In genomic region chr4:184453402-184454160, GRCh38 we compare ENCODE assay signal across 8 cellular contexts. TPM values are rescaled to one million over a fixed set of nuclear protein-coding genes. Genes with fewer than 3 reads are reported as not detected.
DNase-seq lines count a peak whose midpoint lies in the region; ATAC-seq and TF ChIP-seq lines count a peak whose summit lies in the region.

No MANE protein-coding gene starts in this region.

- ATAC-seq in GM19351 (IDR thresholded peaks at IDR 0.05; ENCODE audit: unreplicated experiment) (peak; percentile 70), HG03280 (IDR thresholded peaks at IDR 0.05; ENCODE audit: unreplicated experiment) (peak; percentile 70), lung (ENCODE audit: insufficient read depth, low FRiP score) (peak; percentile 59)

- H3K36me3 Mint-ChIP-seq in type B pancreatic cell = peaks cover 4% of the 10 kb centered on the region

- H3K27me3 Mint-ChIP-seq in type B pancreatic cell = no peaks in the 10 kb centered on the region

- no peak overlapping the region for H2AFZ ChIP-seq in SU-DHL-6 (ENCODE audit: low read depth, low read length, severe bottlenecking)

- H3K4me1 Mint-ChIP-seq in type B pancreatic cell (ENCODE audit: unreplicated experiment) = peaks cover 30% of the 10 kb centered on the region

- H3K4me2 ChIP-seq in BLaER1 treated with 17β-estradiol and CSF1 and Interleukin-3, amounts not matched to agents 10 nM and 100 nM = peak overlapping the region; percentile 66 to 90 (median 79)
- H3K4me2 ChIP-seq in SU-DHL-6 (ENCODE audit: low read depth, low read length, poor library complexity, severe bottlenecking) = peak overlapping the region; percentile 30

- intact Hi-C loops in posterior vena cava (cut with DNase I) = no loop called here

- no peaks in the 10 kb centered on the region for H3K27me3 ChIP-seq in BLaER1 treated with 17β-estradiol and CSF1 and Interleukin-3, amounts not matched to agents 10 nM and 100 nM
- H3K27me3 ChIP-seq in SU-DHL-6 (ENCODE audit: low read length) = no peaks in the 10 kb centered on the region
- H3K27me3 ChIP-seq in lung (ENCODE audit: control insufficient read depth, insufficient read depth) = no peaks in the 10 kb centered on the region

- no peaks in the 10 kb centered on the region for H3K9me2 ChIP-seq in SU-DHL-6 (replicated peaks; ENCODE audit: insufficient read depth, low read length)

- peak overlapping the region in 2 of 10 experiments; percentile 4 to 12; a peak in 2 of 20 replicates for H3K4me3 ChIP-seq in BLaER1 treated with 17β-estradiol and CSF1 and Interleukin-3, amounts not matched to agents 10 nM and 100 nM
- H3K4me3 ChIP-seq in SU-DHL-6 (ENCODE audit: insufficient read depth, low read length, poor library complexity, severe bottlenecking) = no peak overlapping the region
- no peak overlapping the region for H3K4me3 ChIP-seq in lung

- H4K20me1 ChIP-seq in BLaER1 treated with 17β-estradiol and CSF1 and Interleukin-3, amounts not matched to agents 10 nM and 100 nM = peaks cover 16 to 96% (median 69%) of the 10 kb centered on the region in 11 experiments; a peak in 21 of 22 replicates
- H4K20me1 ChIP-seq in SU-DHL-6 (ENCODE audit: low read depth, low read length) = no peaks in the 10 kb centered on the region

- WGBS in lung, 2 donors = 8 to 10% methylated on average over 10 of the region's 10 CpGs

- H3F3A ChIP-seq in SU-DHL-6 (ENCODE audit: insufficient read depth) = no peaks in the 10 kb centered on the region

- no peaks in the 10 kb centered on the region for H3K9me3 ChIP-seq in BLaER1 treated with 17β-estradiol and CSF1 and Interleukin-3, amounts not matched to agents 10 nM and 100 nM (replicated peaks in 1 of 11)
- H3K9me3 ChIP-seq in SU-DHL-6 (ENCODE audit: insufficient read depth, low read length) (no peaks in the 10 kb centered on the region), lung (ENCODE audit: control insufficient read depth in 2 of 2, insufficient read depth in 1 of 2, low read length in 1 of 2) (no peaks in the 10 kb centered on the region)

- TF ChIP-seq CTCF in SU-DHL-6 (IDR thresholded peaks at IDR 0.05; ENCODE audit: insufficient read depth, low read length, poor library complexity, severe bottlenecking) (no peak), lung (IDR thresholded peaks at IDR 0.05; ENCODE audit: control extremely low read depth, extremely low read depth) (no peak), type B pancreatic cell (conservative IDR thresholded peaks at IDR 0.05) (no peak)

- peak overlapping the region; percentile 19 to 66 (median 38); a peak in 16 of 22 replicates for H3K9ac ChIP-seq in BLaER1 treated with 17β-estradiol and CSF1 and Interleukin-3, amounts not matched to agents 10 nM and 100 nM
- H3K9ac ChIP-seq in SU-DHL-6 (ENCODE audit: low read length) = 0 out of 2 replicates have a peak overlapping the region, but pooled peaks have one; percentile 17

- H3K27ac ChIP-seq in BLaER1 treated with 17β-estradiol and CSF1 and Interleukin-3, amounts not matched to agents 10 nM and 100 nM = peak overlapping the region; percentile 25 to 69 (median 49); a peak in 21 of 22 replicates
- H3K27ac ChIP-seq in SU-DHL-6 (ENCODE audit: low read depth, low read length) (no peak overlapping the region), lung (ENCODE audit: low read depth in 1 of 2, low read length in 1 of 2) (peak overlapping the region in 1 of 2 donors; percentile 37)

- peak overlapping the region; percentile 35 for H3K27ac Mint-ChIP-seq in type B pancreatic cell

- H3K36me3 ChIP-seq in BLaER1 treated with 17β-estradiol and CSF1 and Interleukin-3, amounts not matched to agents 10 nM and 100 nM = peaks cover 0 to 26% (median 17%) of the 10 kb centered on the region in 11 experiments; a peak in 13 of 22 replicates
- H3K36me3 ChIP-seq in SU-DHL-6 (ENCODE audit: low read length) (no peaks in the 10 kb centered on the region), lung (ENCODE audit: control insufficient read depth in 2 of 2, insufficient read depth in 2 of 2, low read length in 2 of 2) (peaks cover 0 to 5% of the 10 kb centered on the region in 2 donors)

- peaks cover 81 to 96% (median 90%) of the 10 kb centered on the region in 10 experiments for H3K4me1 ChIP-seq in BLaER1 treated with 17β-estradiol and CSF1 and Interleukin-3, amounts not matched to agents 10 nM and 100 nM
- peaks cover 25 to 50% of the 10 kb centered on the region in 2 donors for H3K4me1 ChIP-seq in lung (ENCODE audit: control insufficient read depth in 2 of 2, insufficient read depth in 2 of 2, low read length in 2 of 2)

- peak; percentile 65 for DNase-seq in central memory CD4-positive, alpha-beta T cell
- DNase-seq in lung (ENCODE audit: low spot score) (peak; percentile 47), type B pancreatic cell (ENCODE audit: extremely low spot score, unreplicated experiment) (no peak), posterior vena cava (ENCODE audit: low spot score) (no peak)

- H3K79me2 ChIP-seq in SU-DHL-6 (ENCODE audit: insufficient read depth, low read length) = peaks cover 75% of the 10 kb centered on the region

- H3K4me3 Mint-ChIP-seq in type B pancreatic cell = peak overlapping the region; percentile 46

- H3K9me3 Mint-ChIP-seq in type B pancreatic cell = no peaks in the 10 kb centered on the region

RNA-seq across cellular contexts. Expression of gene IRF2, which starts 20.8 kb away (rescaled TPM):
- total RNA-seq in lung (10 to 100 TPM; 30.7 to 65.8 TPM), type B pancreatic cell (ENCODE audit: low replicate concordance) (19.7 and 23.6 TPM in 2 replicates), posterior vena cava (10 to 100 TPM; 25.1 to 29.4 TPM)
- 10 to 100 TPM; 16.4 to 55.4 TPM for polyA plus RNA-seq in lung

Comparison
In these comparisons a context has a peak if more than half of its experiments do, and no peak if none do; other contexts are left out.
1. DNase-seq: peak in central memory CD4-positive, alpha-beta T cell (single experiment) and lung (single experiment); none in type B pancreatic cell (single experiment) and posterior vena cava (single experiment).
2. Peak in every context shown above with its lines, with median percentiles within 50 percentile points of each other: ATAC-seq.